In the genomic region with DNA sequence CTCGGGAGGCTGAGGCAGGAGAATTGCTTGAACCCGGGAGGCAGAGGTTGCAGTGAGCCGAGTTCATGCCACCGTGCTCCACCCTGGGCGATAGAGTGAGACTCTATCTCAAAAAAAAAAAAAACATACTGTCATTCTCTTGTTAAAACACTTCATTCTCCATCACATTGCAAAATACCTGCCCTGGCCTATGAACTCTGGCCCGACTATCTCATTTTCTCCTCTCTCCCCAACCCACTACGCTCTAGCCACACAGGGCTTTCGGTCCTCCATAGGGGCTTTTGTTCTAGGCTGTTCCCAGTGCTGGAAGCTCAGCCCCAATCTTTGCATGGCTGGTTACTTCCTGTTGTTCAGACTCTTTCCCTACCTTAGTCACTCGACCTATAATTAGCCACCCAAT, we compare ENCODE assay signal across 1 cellular context.
TF ChIP-seq lines count a peak whose summit lies in the region.

No MANE protein-coding gene starts in this region.

TF ChIP-seq in HepG2, 621 proteins besides CTCF, POLR2A, EP300 and RAD21 (continues in another document):
- TF ChIP-seq ZBTB43 (CRISPR knock-in tag; conservative IDR thresholded peaks at IDR 0.05) (no peak), GPN1 (CRISPR knock-in tag; IDR thresholded peaks at IDR 0.05; ENCODE audit: borderline replicate concordance) (no peak), BHLHE40 (IDR thresholded peaks at IDR 0.05; ENCODE audit: low read length) (no peak), HNF4A (CRISPR knock-in tag; IDR thresholded peaks at IDR 0.05) (peak; percentile 54; the same call in 1 of the 2 replicates), CENPT (CRISPR knock-in tag; IDR thresholded peaks at IDR 0.05; ENCODE audit: low read depth) (no peak), ZBTB7A (CRISPR knock-in tag; IDR thresholded peaks at IDR 0.05) (no peak), NR2F2 (IDR thresholded peaks at IDR 0.05; ENCODE audit: borderline replicate concordance, low read depth) (peak; percentile 40; the same call in 1 of the 2 replicates), ZFP36L2 (CRISPR knock-in tag; IDR thresholded peaks at IDR 0.05) (no peak), FOXA3 (CRISPR knock-in tag; IDR thresholded peaks at IDR 0.05) (no peak), ZMYM3 (CRISPR knock-in tag; IDR thresholded peaks at IDR 0.05) (0 out of 2 replicates have a peak, but pooled peaks have one; percentile 4), ZNF33A (CRISPR knock-in tag; IDR thresholded peaks at IDR 0.05; ENCODE audit: borderline replicate concordance) (no peak), ZNF12 (CRISPR knock-in tag; IDR thresholded peaks at IDR 0.05) (no peak), GLI4 (CRISPR knock-in tag; IDR thresholded peaks at IDR 0.05; ENCODE audit: borderline replicate concordance) (no peak), MTA3 (CRISPR knock-in tag; IDR thresholded peaks at IDR 0.05) (no peak), ZNF510 (CRISPR knock-in tag; IDR thresholded peaks at IDR 0.05; ENCODE audit: low read depth) (no peak), CREB1 (IDR thresholded peaks at IDR 0.05) (no peak), CREB1 (CRISPR knock-in tag; IDR thresholded peaks at IDR 0.05) (no peak), ZNF720 (CRISPR knock-in tag; IDR thresholded peaks at IDR 0.05) (no peak), TBP (CRISPR knock-in tag; IDR thresholded peaks at IDR 0.05) (no peak), KAT7 (CRISPR knock-in tag; IDR thresholded peaks at IDR 0.05; ENCODE audit: borderline replicate concordance) (no peak), ZNF251 (CRISPR knock-in tag; IDR thresholded peaks at IDR 0.05) (no peak), SMARCC2 (IDR thresholded peaks at IDR 0.05) (no peak), ZNF850 (CRISPR knock-in tag; conservative IDR thresholded peaks at IDR 0.05) (no peak), MATR3 (CRISPR knock-in tag; IDR thresholded peaks at IDR 0.05) (no peak), ARID2 (CRISPR knock-in tag; IDR thresholded peaks at IDR 0.05; ENCODE audit: borderline replicate concordance) (no peak), ZNF264 (CRISPR knock-in tag; IDR thresholded peaks at IDR 0.05) (no peak), HNRNPUL1 (IDR thresholded peaks at IDR 0.05; ENCODE audit: low read depth, low read length) (no peak), ATAD3A (CRISPR knock-in tag; IDR thresholded peaks at IDR 0.05) (no peak), ZNF567 (CRISPR knock-in tag; IDR thresholded peaks at IDR 0.05; ENCODE audit: borderline replicate concordance) (no peak), SNRNP70 (IDR thresholded peaks at IDR 0.05; ENCODE audit: low read depth, low read length) (no peak), SALL1 (CRISPR knock-in tag; IDR thresholded peaks at IDR 0.05) (peak; percentile 31; the same call in 1 of the 2 replicates), CEBPB (IDR thresholded peaks at IDR 0.05; ENCODE audit: borderline replicate concordance, low read depth, low read length) (peak; percentile 44; the same call in 1 of the 2 replicates), TP53 (CRISPR knock-in tag; conservative IDR thresholded peaks at IDR 0.05) (no peak), NR2C2 (CRISPR knock-in tag; IDR thresholded peaks at IDR 0.05; ENCODE audit: borderline replicate concordance) (0 out of 2 replicates have a peak, but pooled peaks have one; percentile 40), MBNL3 (CRISPR knock-in tag; conservative IDR thresholded peaks at IDR 0.05) (no peak), MIER3 (CRISPR knock-in tag; IDR thresholded peaks at IDR 0.05; ENCODE audit: borderline replicate concordance) (no peak), ZNF770 (CRISPR knock-in tag; IDR thresholded peaks at IDR 0.05) (no peak), ZNF160 (CRISPR knock-in tag; IDR thresholded peaks at IDR 0.05) (no peak), ZNF224 (CRISPR knock-in tag; IDR thresholded peaks at IDR 0.05) (no peak), RCOR2 (CRISPR knock-in tag; IDR thresholded peaks at IDR 0.05) (no peak), ZNF572 (CRISPR knock-in tag; IDR thresholded peaks at IDR 0.05) (no peak), IRX3 (CRISPR knock-in tag; IDR thresholded peaks at IDR 0.05; ENCODE audit: borderline replicate concordance, low read depth) (no peak), ZBTB38 (CRISPR knock-in tag; IDR thresholded peaks at IDR 0.05) (no peak), ZFYVE20 (CRISPR knock-in tag; IDR thresholded peaks at IDR 0.05; ENCODE audit: borderline replicate concordance, low read depth) (no peak), IRF2 (CRISPR knock-in tag; IDR thresholded peaks at IDR 0.05) (no peak), ZSCAN5A (CRISPR knock-in tag; IDR thresholded peaks at IDR 0.05; ENCODE audit: borderline replicate concordance) (no peak), SCMH1 (CRISPR knock-in tag; IDR thresholded peaks at IDR 0.05; ENCODE audit: borderline replicate concordance) (no peak), KLF13 (CRISPR knock-in tag; IDR thresholded peaks at IDR 0.05) (no peak)
- TF ChIP-seq, protein P1, sequence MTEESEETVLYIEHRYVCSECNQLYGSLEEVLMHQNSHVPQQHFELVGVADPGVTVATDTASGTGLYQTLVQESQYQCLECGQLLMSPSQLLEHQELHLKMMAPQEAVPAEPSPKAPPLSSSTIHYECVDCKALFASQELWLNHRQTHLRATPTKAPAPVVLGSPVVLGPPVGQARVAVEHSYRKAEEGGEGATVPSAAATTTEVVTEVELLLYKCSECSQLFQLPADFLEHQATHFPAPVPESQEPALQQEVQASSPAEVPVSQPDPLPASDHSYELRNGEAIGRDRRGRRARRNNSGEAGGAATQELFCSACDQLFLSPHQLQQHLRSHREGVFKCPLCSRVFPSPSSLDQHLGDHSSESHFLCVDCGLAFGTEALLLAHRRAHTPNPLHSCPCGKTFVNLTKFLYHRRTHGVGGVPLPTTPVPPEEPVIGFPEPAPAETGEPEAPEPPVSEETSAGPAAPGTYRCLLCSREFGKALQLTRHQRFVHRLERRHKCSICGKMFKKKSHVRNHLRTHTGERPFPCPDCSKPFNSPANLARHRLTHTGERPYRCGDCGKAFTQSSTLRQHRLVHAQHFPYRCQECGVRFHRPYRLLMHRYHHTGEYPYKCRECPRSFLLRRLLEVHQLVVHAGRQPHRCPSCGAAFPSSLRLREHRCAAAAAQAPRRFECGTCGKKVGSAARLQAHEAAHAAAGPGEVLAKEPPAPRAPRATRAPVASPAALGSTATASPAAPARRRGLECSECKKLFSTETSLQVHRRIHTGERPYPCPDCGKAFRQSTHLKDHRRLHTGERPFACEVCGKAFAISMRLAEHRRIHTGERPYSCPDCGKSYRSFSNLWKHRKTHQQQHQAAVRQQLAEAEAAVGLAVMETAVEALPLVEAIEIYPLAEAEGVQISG (CRISPR knock-in tag; IDR thresholded peaks at IDR 0.05) = peak; percentile 71
- TF ChIP-seq, protein P2, sequence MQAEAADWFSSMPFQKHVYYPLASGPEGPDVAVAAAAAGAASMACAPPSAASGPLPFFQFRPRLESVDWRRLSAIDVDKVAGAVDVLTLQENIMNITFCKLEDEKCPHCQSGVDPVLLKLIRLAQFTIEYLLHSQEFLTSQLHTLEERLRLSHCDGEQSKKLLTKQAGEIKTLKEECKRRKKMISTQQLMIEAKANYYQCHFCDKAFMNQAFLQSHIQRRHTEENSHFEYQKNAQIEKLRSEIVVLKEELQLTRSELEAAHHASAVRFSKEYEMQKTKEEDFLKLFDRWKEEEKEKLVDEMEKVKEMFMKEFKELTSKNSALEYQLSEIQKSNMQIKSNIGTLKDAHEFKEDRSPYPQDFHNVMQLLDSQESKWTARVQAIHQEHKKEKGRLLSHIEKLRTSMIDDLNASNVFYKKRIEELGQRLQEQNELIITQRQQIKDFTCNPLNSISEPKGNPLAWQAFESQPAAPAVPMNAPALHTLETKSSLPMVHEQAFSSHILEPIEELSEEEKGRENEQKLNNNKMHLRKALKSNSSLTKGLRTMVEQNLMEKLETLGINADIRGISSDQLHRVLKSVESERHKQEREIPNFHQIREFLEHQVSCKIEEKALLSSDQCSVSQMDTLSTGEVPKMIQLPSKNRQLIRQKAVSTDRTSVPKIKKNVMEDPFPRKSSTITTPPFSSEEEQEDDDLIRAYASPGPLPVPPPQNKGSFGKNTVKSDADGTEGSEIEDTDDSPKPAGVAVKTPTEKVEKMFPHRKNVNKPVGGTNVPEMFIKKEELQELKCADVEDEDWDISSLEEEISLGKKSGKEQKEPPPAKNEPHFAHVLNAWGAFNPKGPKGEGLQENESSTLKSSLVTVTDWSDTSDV (CRISPR knock-in tag; IDR thresholded peaks at IDR 0.05) = no peak
- TF ChIP-seq, protein P3, sequence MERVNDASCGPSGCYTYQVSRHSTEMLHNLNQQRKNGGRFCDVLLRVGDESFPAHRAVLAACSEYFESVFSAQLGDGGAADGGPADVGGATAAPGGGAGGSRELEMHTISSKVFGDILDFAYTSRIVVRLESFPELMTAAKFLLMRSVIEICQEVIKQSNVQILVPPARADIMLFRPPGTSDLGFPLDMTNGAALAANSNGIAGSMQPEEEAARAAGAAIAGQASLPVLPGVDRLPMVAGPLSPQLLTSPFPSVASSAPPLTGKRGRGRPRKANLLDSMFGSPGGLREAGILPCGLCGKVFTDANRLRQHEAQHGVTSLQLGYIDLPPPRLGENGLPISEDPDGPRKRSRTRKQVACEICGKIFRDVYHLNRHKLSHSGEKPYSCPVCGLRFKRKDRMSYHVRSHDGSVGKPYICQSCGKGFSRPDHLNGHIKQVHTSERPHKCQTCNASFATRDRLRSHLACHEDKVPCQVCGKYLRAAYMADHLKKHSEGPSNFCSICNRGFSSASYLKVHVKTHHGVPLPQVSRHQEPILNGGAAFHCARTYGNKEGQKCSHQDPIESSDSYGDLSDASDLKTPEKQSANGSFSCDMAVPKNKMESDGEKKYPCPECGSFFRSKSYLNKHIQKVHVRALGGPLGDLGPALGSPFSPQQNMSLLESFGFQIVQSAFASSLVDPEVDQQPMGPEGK (CRISPR knock-in tag; IDR thresholded peaks at IDR 0.05) = 0 out of 2 replicates have a peak, but pooled peaks have one; percentile 27
- TF ChIP-seq, protein P4, sequence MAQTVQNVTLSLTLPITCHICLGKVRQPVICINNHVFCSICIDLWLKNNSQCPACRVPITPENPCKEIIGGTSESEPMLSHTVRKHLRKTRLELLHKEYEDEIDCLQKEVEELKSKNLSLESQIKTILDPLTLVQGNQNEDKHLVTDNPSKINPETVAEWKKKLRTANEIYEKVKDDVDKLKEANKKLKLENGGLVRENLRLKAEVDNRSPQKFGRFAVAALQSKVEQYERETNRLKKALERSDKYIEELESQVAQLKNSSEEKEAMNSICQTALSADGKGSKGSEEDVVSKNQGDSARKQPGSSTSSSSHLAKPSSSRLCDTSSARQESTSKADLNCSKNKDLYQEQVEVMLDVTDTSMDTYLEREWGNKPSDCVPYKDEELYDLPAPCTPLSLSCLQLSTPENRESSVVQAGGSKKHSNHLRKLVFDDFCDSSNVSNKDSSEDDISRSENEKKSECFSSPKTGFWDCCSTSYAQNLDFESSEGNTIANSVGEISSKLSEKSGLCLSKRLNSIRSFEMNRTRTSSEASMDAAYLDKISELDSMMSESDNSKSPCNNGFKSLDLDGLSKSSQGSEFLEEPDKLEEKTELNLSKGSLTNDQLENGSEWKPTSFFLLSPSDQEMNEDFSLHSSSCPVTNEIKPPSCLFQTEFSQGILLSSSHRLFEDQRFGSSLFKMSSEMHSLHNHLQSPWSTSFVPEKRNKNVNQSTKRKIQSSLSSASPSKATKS (CRISPR knock-in tag; IDR thresholded peaks at IDR 0.05) = no peak
- TF ChIP-seq, protein P5, sequence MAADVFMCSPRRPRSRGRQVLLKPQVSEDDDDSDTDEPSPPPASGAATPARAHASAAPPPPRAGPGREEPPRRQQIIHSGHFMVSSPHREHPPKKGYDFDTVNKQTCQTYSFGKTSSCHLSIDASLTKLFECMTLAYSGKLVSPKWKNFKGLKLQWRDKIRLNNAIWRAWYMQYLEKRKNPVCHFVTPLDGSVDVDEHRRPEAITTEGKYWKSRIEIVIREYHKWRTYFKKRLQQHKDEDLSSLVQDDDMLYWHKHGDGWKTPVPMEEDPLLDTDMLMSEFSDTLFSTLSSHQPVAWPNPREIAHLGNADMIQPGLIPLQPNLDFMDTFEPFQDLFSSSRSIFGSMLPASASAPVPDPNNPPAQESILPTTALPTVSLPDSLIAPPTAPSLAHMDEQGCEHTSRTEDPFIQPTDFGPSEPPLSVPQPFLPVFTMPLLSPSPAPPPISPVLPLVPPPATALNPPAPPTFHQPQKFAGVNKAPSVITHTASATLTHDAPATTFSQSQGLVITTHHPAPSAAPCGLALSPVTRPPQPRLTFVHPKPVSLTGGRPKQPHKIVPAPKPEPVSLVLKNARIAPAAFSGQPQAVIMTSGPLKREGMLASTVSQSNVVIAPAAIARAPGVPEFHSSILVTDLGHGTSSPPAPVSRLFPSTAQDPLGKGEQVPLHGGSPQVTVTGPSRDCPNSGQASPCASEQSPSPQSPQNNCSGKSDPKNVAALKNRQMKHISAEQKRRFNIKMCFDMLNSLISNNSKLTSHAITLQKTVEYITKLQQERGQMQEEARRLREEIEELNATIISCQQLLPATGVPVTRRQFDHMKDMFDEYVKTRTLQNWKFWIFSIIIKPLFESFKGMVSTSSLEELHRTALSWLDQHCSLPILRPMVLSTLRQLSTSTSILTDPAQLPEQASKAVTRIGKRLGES (CRISPR knock-in tag; IDR thresholded peaks at IDR 0.05; ENCODE audit: borderline replicate concordance) = no peak
